11 cellular contexts compared by ENCODE assay signal in the genomic region with DNA sequence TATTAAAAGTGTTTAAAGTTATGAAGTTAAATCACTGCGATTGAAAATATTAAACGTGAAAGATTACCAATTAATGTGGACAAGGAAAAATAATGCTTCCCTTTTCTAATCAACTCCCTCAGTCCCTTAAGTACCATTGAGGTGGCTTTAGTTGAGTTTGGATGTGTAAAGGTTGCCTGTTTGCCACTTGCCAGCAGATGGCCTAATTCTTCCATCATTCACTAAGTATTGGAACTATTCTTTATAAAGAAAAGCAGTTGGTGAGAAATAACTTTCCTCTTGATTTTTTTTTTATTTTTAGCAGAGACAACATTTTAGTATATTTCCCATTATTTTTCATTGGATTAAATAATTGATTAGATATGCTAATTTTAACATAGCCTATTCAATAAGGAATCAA.
DNase-seq lines count a peak whose midpoint lies in the region; ATAC-seq and TF ChIP-seq lines count a peak whose summit lies in the region.
"Had no signal": no experiment of that assay in that cellular context is flagged by ENCODE, and none has a peak within 500 bp of the region (broad histone marks: within the 10 kb centered on the region; RNA-seq: fewer than 3 reads in every experiment).

No MANE protein-coding gene starts in this region.

- H3K4me2 ChIP-seq in smooth muscle cell = no peak overlapping the region

- no peaks in the 10 kb centered on the region for H3K9me3 Mint-ChIP-seq in activated naive CD4-positive, alpha-beta T cell treated with anti-CD3 and anti-CD28 coated beads for 36 hours
- H3K9me3 Mint-ChIP-seq in activated naive CD4-positive, alpha-beta T cell treated with anti-CD3 and anti-CD28 coated beads, Interleukin-2, amount 50 U/mL, for 72 hours = peaks cover 0 to 6% of the 10 kb centered on the region in 2 donors

- intact Hi-C loops in activated naive CD4-positive, alpha-beta T cell treated with anti-CD3 and anti-CD28 coated beads for 36 hours (cut with micrococcal nuclease) = loop anchor here (5.0 kb wide), 1 partner anchor 847 kb away; no protein-coding TSS in a partner anchor
- intact Hi-C loops in aorta (cut with DNase I) = loop anchor here in 1 of 2 donors (10.0 kb wide), 1 partner anchor 849 kb away; no protein-coding TSS in a partner anchor

- no peaks in the 10 kb centered on the region for H3K9me3 ChIP-seq in smooth muscle cell (replicated peaks; ENCODE audit: low read depth)
- no peaks in the 10 kb centered on the region for H3K9me3 ChIP-seq in aorta (ENCODE audit: control insufficient read depth, low read length)
- H3K9me3 ChIP-seq: ovary had no signal

- no peaks in the 10 kb centered on the region for H3K79me2 ChIP-seq in smooth muscle cell (ENCODE audit: low read depth)

- H3K27ac ChIP-seq in smooth muscle cell (ENCODE audit: low read depth) (no peak overlapping the region), aorta (ENCODE audit: low read depth in 1 of 2, low read length in 2 of 2) (no peak overlapping the region)
- H3K27ac ChIP-seq: ovary had no signal

- no peaks in the 10 kb centered on the region for H3K27me3 Mint-ChIP-seq in activated naive CD4-positive, alpha-beta T cell treated with anti-CD3 and anti-CD28 coated beads for 36 hours (ENCODE audit: low read depth)

- H3K36me3 ChIP-seq in smooth muscle cell (ENCODE audit: low read depth) = no peaks in the 10 kb centered on the region
- no peaks in the 10 kb centered on the region for H3K36me3 ChIP-seq in aorta (ENCODE audit: control insufficient read depth in 1 of 2, insufficient read depth in 2 of 2, low read length in 1 of 2)
- H3K36me3 ChIP-seq: ovary had no signal

- H3K27ac Mint-ChIP-seq in activated naive CD4-positive, alpha-beta T cell treated with anti-CD3 and anti-CD28 coated beads for 36 hours = no peak overlapping the region
- no peak overlapping the region for H3K27ac Mint-ChIP-seq in activated naive CD4-positive, alpha-beta T cell treated with anti-CD3 and anti-CD28 coated beads, Interleukin-2, amount 50 U/mL, for 72 hours

- no peaks in the 10 kb centered on the region for H3K4me1 Mint-ChIP-seq in activated naive CD4-positive, alpha-beta T cell treated with anti-CD3 and anti-CD28 coated beads for 36 hours (ENCODE audit: low read depth)

- DNase-seq in activated naive CD4-positive, alpha-beta T cell treated with anti-CD3 and anti-CD28 coated beads for 36 hours = peak; percentile 5
- DNase-seq in activated naive CD4-positive, alpha-beta T cell treated with anti-CD3 and anti-CD28 coated beads, Interleukin-2, amount 50 U/mL, for 72 hours (ENCODE audit: low spot score in 2 of 2) = no peak
- DNase-seq in NCI-H748 (lab: John Stamatoyannopoulos, UW; ENCODE audit: unreplicated experiment) (peak; percentile 51), epithelial cell of proximal tubule (ENCODE audit: low read depth) (no peak), smooth muscle cell (lab: John Stamatoyannopoulos, UW; ENCODE audit: unreplicated experiment) (no peak), aorta (no peak)
- DNase-seq: GOT3, NCI-H2029, ovary had no signal

- H3K36me3 Mint-ChIP-seq in activated naive CD4-positive, alpha-beta T cell treated with anti-CD3 and anti-CD28 coated beads for 36 hours (ENCODE audit: low read depth) = no peaks in the 10 kb centered on the region
- no peaks in the 10 kb centered on the region for H3K36me3 Mint-ChIP-seq in activated naive CD4-positive, alpha-beta T cell treated with anti-CD3 and anti-CD28 coated beads, Interleukin-2, amount 50 U/mL, for 72 hours

- H4K20me1 ChIP-seq in smooth muscle cell (ENCODE audit: low read depth) = no peaks in the 10 kb centered on the region

- H3K27me3 ChIP-seq in smooth muscle cell (ENCODE audit: low read depth) = no peaks in the 10 kb centered on the region
- no peaks in the 10 kb centered on the region for H3K27me3 ChIP-seq in aorta (ENCODE audit: control insufficient read depth in 1 of 2, insufficient read depth in 2 of 2, low read length in 1 of 2)
- H3K27me3 ChIP-seq: ovary had no signal

- no peak overlapping the region for H2AFZ ChIP-seq in smooth muscle cell (ENCODE audit: low read depth)

- no peak overlapping the region for H3K9ac ChIP-seq in smooth muscle cell (ENCODE audit: low read depth)

- ATAC-seq in activated naive CD4-positive, alpha-beta T cell treated with anti-CD3 and anti-CD28 coated beads, Interleukin-2, amount 50 U/mL, for 72 hours = no peak
- ATAC-seq in aorta (ENCODE audit: low FRiP score) = no peak
- no peak for ATAC-seq in HG02571 (IDR thresholded peaks at IDR 0.05; ENCODE audit: unreplicated experiment)
- ATAC-seq in HG02970 (IDR thresholded peaks at IDR 0.05; ENCODE audit: low FRiP score, unreplicated experiment) = no peak

- CTCF ChIA-PET in activated naive CD4-positive, alpha-beta T cell treated with anti-CD3 and anti-CD28 coated beads for 36 hours (lab: Charles Lee) = no interaction called here

- 28% methylated on average over 2 of the region's 2 CpGs for WGBS in smooth muscle cell (ENCODE audit: low lambda C conversion rate)
- WGBS in aorta, 2 donors = 24 to 31% methylated on average over 2 of the region's 2 CpGs

- H3K4me3 Mint-ChIP-seq in activated naive CD4-positive, alpha-beta T cell treated with anti-CD3 and anti-CD28 coated beads for 36 hours = no peak overlapping the region

- no peaks in the 10 kb centered on the region for H3F3A ChIP-seq in smooth muscle cell (ENCODE audit: low read depth)

- TF ChIP-seq CTCF in epithelial cell of proximal tubule (conservative IDR thresholded peaks at IDR 0.05; ENCODE audit: low read depth, low read length) (peak; percentile 61), smooth muscle cell (IDR thresholded peaks at IDR 0.05; ENCODE audit: borderline replicate concordance, insufficient read depth, poor library complexity, severe bottlenecking) (peak; percentile 39)

- H3K4me3 ChIP-seq in epithelial cell of proximal tubule (ENCODE audit: low read depth, low read length) = no peak overlapping the region
- no peak overlapping the region for H3K4me3 ChIP-seq in smooth muscle cell
- no peak overlapping the region for H3K4me3 ChIP-seq in aorta (ENCODE audit: low read length in 2 of 2)
- H3K4me3 ChIP-seq: ovary had no signal

- H3K4me1 ChIP-seq in smooth muscle cell (ENCODE audit: low read depth) = no peaks in the 10 kb centered on the region
- H3K4me1 ChIP-seq in aorta (ENCODE audit: control insufficient read depth in 1 of 2, insufficient read depth in 2 of 2, low read length in 2 of 2) = no peaks in the 10 kb centered on the region

Comparison
In these comparisons a context has a peak if more than half of its experiments do, and no peak if none do; other contexts are left out.
1. DNase-seq: peak in activated naive CD4-positive, alpha-beta T cell treated with anti-CD3 and anti-CD28 coated beads for 36 hours (single experiment) and NCI-H748 (single experiment); none in activated naive CD4-positive, alpha-beta T cell treated with anti-CD3 and anti-CD28 coated beads, Interleukin-2, amount 50 U/mL, for 72 hours (0 of 2), epithelial cell of proximal tubule (single experiment), smooth muscle cell (single experiment) and aorta (0 of 2).